23 cellular contexts compared by ENCODE assay signal in the genomic region with DNA sequence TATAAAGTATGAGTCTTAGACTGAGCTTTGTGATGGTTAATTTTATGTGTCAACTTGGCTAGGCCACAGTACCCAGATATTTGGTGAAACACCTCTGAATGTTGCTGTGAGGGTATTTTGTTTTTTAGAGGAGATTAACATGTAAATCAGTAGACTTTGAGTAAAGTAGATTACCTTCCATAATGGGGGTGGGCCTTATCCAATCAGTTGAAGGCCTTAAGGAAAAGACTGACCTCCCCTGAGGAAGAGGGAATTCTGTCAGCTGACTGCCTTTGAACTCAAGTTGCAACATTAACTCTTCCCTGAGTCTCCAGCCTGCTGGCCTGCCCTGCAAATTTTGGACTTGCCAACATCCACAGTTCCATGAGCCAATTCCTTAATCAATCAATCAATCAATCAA.
DNase-seq lines count a peak whose midpoint lies in the region; FAIRE-seq and TF ChIP-seq lines count a peak whose summit lies in the region.
"Had no signal": no experiment of that assay in that cellular context is flagged by ENCODE, and none has a peak within 500 bp of the region (broad histone marks: within the 10 kb centered on the region; RNA-seq: fewer than 3 reads in every experiment).

No MANE protein-coding gene starts in this region.

- H3K4me3 Mint-ChIP-seq in astrocyte (ENCODE audit: unreplicated experiment): no peak overlapping the region
- H3K4me3 Mint-ChIP-seq: CD14-positive monocyte; CD4-positive, alpha-beta memory T cell; CD4-positive, CD25-positive, alpha-beta regulatory T cell; CD8-positive, alpha-beta memory T cell had no signal

- H3K4me1 ChIP-seq in astrocyte (ENCODE audit: insufficient read depth, low read length): no peaks in the 10 kb centered on the region
- H3K4me1 ChIP-seq: BE2C, BLaER1 had no signal

- no peak overlapping the region for H2AFZ ChIP-seq in astrocyte (ENCODE audit: low read depth, low read length)

- TF ChIP-seq CTCF in astrocyte (IDR thresholded peaks at IDR 0.05; ENCODE audit: insufficient read depth, low read depth, low read length): no peak

- H3K79me2 ChIP-seq in astrocyte (ENCODE audit: insufficient read depth, low read length): no peaks in the 10 kb centered on the region

- H3K27ac Mint-ChIP-seq in astrocyte (ENCODE audit: unreplicated experiment): no peak overlapping the region
- H3K27ac Mint-ChIP-seq: CD14-positive monocyte; CD4-positive, alpha-beta memory T cell; CD4-positive, CD25-positive, alpha-beta regulatory T cell; CD8-positive, alpha-beta memory T cell had no signal

- H3K27ac ChIP-seq in astrocyte (ENCODE audit: low read depth, low read length): no peak overlapping the region
- H3K27ac ChIP-seq: 22Rv1, BLaER1 had no signal

- no peaks in the 10 kb centered on the region for H3K4me1 Mint-ChIP-seq in astrocyte (ENCODE audit: low read depth, unreplicated experiment)
- H3K4me1 Mint-ChIP-seq: CD4-positive, alpha-beta memory T cell; CD4-positive, CD25-positive, alpha-beta regulatory T cell; CD8-positive, alpha-beta memory T cell had no signal

- no peak overlapping the region for H3K9ac ChIP-seq in astrocyte (ENCODE audit: low read length)
- H3K9ac ChIP-seq: BLaER1 had no signal

- DNase-seq in NCI-H82 (lab: John Stamatoyannopoulos, UW) (peak; percentile 6), NCI-H82 treated with DMSO at 0.1 percent for 48 hours (lab: John Stamatoyannopoulos, UW; ENCODE audit: unreplicated experiment) (no peak), astrocyte (ENCODE audit: low read depth) (no peak), HT-29 (ENCODE audit: low spot score) (no peak), ecto neural progenitor cell (ENCODE audit: low spot score) (no peak)
- DNase-seq: ACHN; BE2C; C1 segment of cervical spinal cord; CD4-positive, alpha-beta memory T cell; CD4-positive, CD25-positive, alpha-beta regulatory T cell; CD8-positive, alpha-beta memory T cell; COR-L47; DMS 273 treated with DMSO at 0.1 percent for 48 hours; DMS153; DMS53; DMS79; DND-41; EL; GF-D8 had no signal

- no peaks in the 10 kb centered on the region for H3K27me3 ChIP-seq in astrocyte (ENCODE audit: insufficient read depth, low read length)
- H3K27me3 ChIP-seq: BE2C had no signal

- H3K36me3 Mint-ChIP-seq in astrocyte (ENCODE audit: low read depth, unreplicated experiment): no peaks in the 10 kb centered on the region
- H3K36me3 Mint-ChIP-seq: CD14-positive monocyte; CD4-positive, alpha-beta memory T cell; CD8-positive, alpha-beta memory T cell had no signal

- peak; percentile 41 for FAIRE-seq in astrocyte (lab: Jason Lieb, UNC)
- FAIRE-seq: GM12891 had no signal

- no peak overlapping the region for H3K4me2 ChIP-seq in astrocyte (ENCODE audit: low read length)
- H3K4me2 ChIP-seq: BLaER1 had no signal

- no peaks in the 10 kb centered on the region for H3K27me3 Mint-ChIP-seq in astrocyte (ENCODE audit: low read depth, unreplicated experiment)

- H3K9me3 ChIP-seq in astrocyte (ENCODE audit: insufficient read depth, low read depth, low read length): no peaks in the 10 kb centered on the region
- H3K9me3 ChIP-seq: BE2C, BLaER1 had no signal

- no peaks in the 10 kb centered on the region for H3K36me3 ChIP-seq in astrocyte (ENCODE audit: insufficient read depth, low read length)
- H3K36me3 ChIP-seq: BE2C, BLaER1 had no signal

- no peaks in the 10 kb centered on the region for H4K20me1 ChIP-seq in astrocyte (ENCODE audit: insufficient read depth, low read length)
- H4K20me1 ChIP-seq: BLaER1 had no signal

- H3K9me3 Mint-ChIP-seq in astrocyte (ENCODE audit: unreplicated experiment): peaks cover 1% of the 10 kb centered on the region
- H3K9me3 Mint-ChIP-seq: CD14-positive monocyte; CD4-positive, alpha-beta memory T cell; CD8-positive, alpha-beta memory T cell had no signal

- H3K4me3 ChIP-seq in astrocyte (ENCODE audit: insufficient read depth, low read depth, low read length): no peak overlapping the region
- H3K4me3 ChIP-seq: BLaER1 had no signal
